Comparison of ENCODE assay signal across 8 cellular contexts in genomic region chr17:42275527-42276358, GRCh38. TPM values are rescaled to one million over a fixed set of nuclear protein-coding genes. Genes with fewer than 3 reads are reported as not detected.
DNase-seq lines count a peak whose midpoint lies in the region; ATAC-seq and TF ChIP-seq lines count a peak whose summit lies in the region.

No MANE protein-coding gene starts in this region.

- H2AFZ ChIP-seq in OCI-LY3 (ENCODE audit: low read depth, low read length): no peak overlapping the region

- H3K79me2 ChIP-seq in OCI-LY3 (ENCODE audit: low read length): peaks cover 61% of the 10 kb centered on the region

- under 1% methylated on average over 82 of the region's 82 CpGs for WGBS in right cardiac atrium
- WGBS in sigmoid colon, 2 donors: 1% methylated on average over 82 of the region's 82 CpGs

- intact Hi-C loops in activated naive CD4-positive, alpha-beta T cell treated with anti-CD3 and anti-CD28 coated beads for 36 hours (cut with micrococcal nuclease): loop anchor here (10.0 kb wide), 1 partner anchor 411 kb away; the partner anchor contains the start of gene KLHL11
- intact Hi-C loops in right cardiac atrium (cut with DNase I) (no loop called here), sigmoid colon (cut with DNase I) (no loop called here)

- H4K20me1 ChIP-seq in OCI-LY3 (ENCODE audit: insufficient read depth, low read length): peaks cover 16% of the 10 kb centered on the region

- no peak for TF ChIP-seq CTCF in HEK293 (tag by site-specific recombination; IDR thresholded peaks at IDR 0.05)
- no peak for TF ChIP-seq CTCF in OCI-LY3 (IDR thresholded peaks at IDR 0.05; ENCODE audit: low read depth, low read length)
- no peak for TF ChIP-seq CTCF in sigmoid colon (IDR thresholded peaks at IDR 0.05)

- DNase-seq in ELF-1 (ENCODE audit: low read depth, low spot score): peak; percentile 56
- DNase-seq in activated naive CD4-positive, alpha-beta T cell treated with anti-CD3 and anti-CD28 coated beads for 36 hours: peak; percentile 29
- DNase-seq in right cardiac atrium: peak in 1 of 3 donors; percentile 22
- DNase-seq in sigmoid colon: peak; percentile 68
- no peak for DNase-seq in NCI-H774 (lab: John Stamatoyannopoulos, UW)
- no peak for DNase-seq in cortex of kidney (lab: John Stamatoyannopoulos, UW)

- H3K9ac ChIP-seq in OCI-LY3 (ENCODE audit: low read length): peak overlapping the region; percentile 89

- H3K4me3 Mint-ChIP-seq in activated naive CD4-positive, alpha-beta T cell treated with anti-CD3 and anti-CD28 coated beads for 36 hours: peak overlapping the region; percentile 96

- POLR2A ChIA-PET in HEK293 (lab: Yijun Ruan, JAX): interaction anchor here (0.6 to 1.7 kb wide), 8 partner anchors 24 to 545 kb away, joined by 3 to 11 read pairs (median 4); no protein-coding TSS in a partner anchor

- CTCF ChIA-PET in HEK293 (lab: Yijun Ruan, JAX): interaction anchor here (0.7 to 1.8 kb wide), 4 partner anchors 39 to 569 kb away, joined by 3 to 9 read pairs (median 4); no protein-coding TSS in a partner anchor
- CTCF ChIA-PET in activated naive CD4-positive, alpha-beta T cell treated with anti-CD3 and anti-CD28 coated beads for 36 hours (lab: Charles Lee): interaction anchor here (0.7 to 8.1 kb wide), 3 partner anchors 21 to 53 kb away, joined by 5 to 46 read pairs (median 18); no protein-coding TSS in a partner anchor

- H3K9me3 Mint-ChIP-seq in activated naive CD4-positive, alpha-beta T cell treated with anti-CD3 and anti-CD28 coated beads for 36 hours: no peaks in the 10 kb centered on the region

- peak overlapping the region; percentile 97 for H3K27ac Mint-ChIP-seq in activated naive CD4-positive, alpha-beta T cell treated with anti-CD3 and anti-CD28 coated beads for 36 hours

- H3K27me3 Mint-ChIP-seq in activated naive CD4-positive, alpha-beta T cell treated with anti-CD3 and anti-CD28 coated beads for 36 hours (ENCODE audit: low read depth): no peaks in the 10 kb centered on the region

- H3K4me1 ChIP-seq in HEK293 (ENCODE audit: control insufficient read depth, insufficient read depth, low read length) (peaks cover 41% of the 10 kb centered on the region), OCI-LY3 (ENCODE audit: low read length) (peaks cover 48% of the 10 kb centered on the region), right cardiac atrium (ENCODE audit: control insufficient read depth, insufficient read depth, low read length) (no peaks in the 10 kb centered on the region), sigmoid colon (peaks cover 0 to 58% (median 51%) of the 10 kb centered on the region in 4 donors)

- peak overlapping the region; percentile 84 for H3K4me2 ChIP-seq in OCI-LY3 (ENCODE audit: low read length)

- TF ChIP-seq POLR2A in sigmoid colon (IDR thresholded peaks at IDR 0.05): no peak

- H3K4me1 Mint-ChIP-seq in activated naive CD4-positive, alpha-beta T cell treated with anti-CD3 and anti-CD28 coated beads for 36 hours (ENCODE audit: low read depth): peaks cover 41% of the 10 kb centered on the region

- H3K27me3 ChIP-seq in OCI-LY3 (ENCODE audit: low read depth, low read length) (no peaks in the 10 kb centered on the region), right cardiac atrium (ENCODE audit: control insufficient read depth, insufficient read depth) (no peaks in the 10 kb centered on the region), sigmoid colon (no peaks in the 10 kb centered on the region)

- peak; percentile 47 to 54 for ATAC-seq in right cardiac atrium

- H3K9me3 ChIP-seq in HEK293 (ENCODE audit: control insufficient read depth, insufficient read depth, low read depth, low read length) (no peaks in the 10 kb centered on the region), OCI-LY3 (ENCODE audit: insufficient read depth, low read length) (no peaks in the 10 kb centered on the region), right cardiac atrium (ENCODE audit: control insufficient read depth, low read length) (no peaks in the 10 kb centered on the region), sigmoid colon (no peaks in the 10 kb centered on the region)

- peaks cover 32% of the 10 kb centered on the region for H3K36me3 Mint-ChIP-seq in activated naive CD4-positive, alpha-beta T cell treated with anti-CD3 and anti-CD28 coated beads for 36 hours (ENCODE audit: low read depth)

- H3K27ac ChIP-seq in HEK293 (ENCODE audit: extremely low read depth, low read depth, low read length) (peak overlapping the region; percentile 85; the same call in 1 of the 2 replicates), OCI-LY3 (ENCODE audit: low read length) (peak overlapping the region; percentile 95), right cardiac atrium (ENCODE audit: low read length) (peak overlapping the region; percentile 80), sigmoid colon (peak overlapping the region; percentile 84 to 94 (median 90))

- H3K36me3 ChIP-seq in HEK293 (ENCODE audit: control insufficient read depth in 2 of 2, insufficient read depth in 1 of 2, low read length in 2 of 2): no peaks in the 10 kb centered on the region
- peaks cover 14% of the 10 kb centered on the region for H3K36me3 ChIP-seq in OCI-LY3 (replicated peaks; ENCODE audit: low read depth, low read length)
- H3K36me3 ChIP-seq in sigmoid colon: no peaks in the 10 kb centered on the region

- H3K4me3 ChIP-seq in HEK293 (ENCODE audit: low read depth, low read length) (peak overlapping the region; percentile 84), OCI-LY3 (ENCODE audit: low read length) (peak overlapping the region; percentile 87), right cardiac atrium (ENCODE audit: low read length) (peak overlapping the region; percentile 100), sigmoid colon (peak overlapping the region; percentile 65 to 98 (median 76))

- TF ChIP-seq EP300 in sigmoid colon (IDR thresholded peaks at IDR 0.05): no peak

TF ChIP-seq in HEK293, 187 proteins besides CTCF, POLR2A, EP300 and RAD21 (continues in another document):
- no peak for TF ChIP-seq ZBTB6 (tag by site-specific recombination; IDR thresholded peaks at IDR 0.05)
- 0 out of 2 replicates have a peak, but pooled peaks have one; percentile 9 for TF ChIP-seq ZNF184 (tag by site-specific recombination; IDR thresholded peaks at IDR 0.05)
- no peak for TF ChIP-seq ZNF311 (tag by site-specific recombination; IDR thresholded peaks at IDR 0.05; ENCODE audit: borderline replicate concordance)
- TF ChIP-seq ZNF549 (tag by site-specific recombination; IDR thresholded peaks at IDR 0.05): no peak
- TF ChIP-seq GLIS1 (tag by site-specific recombination; IDR thresholded peaks at IDR 0.05): peak; percentile 95
- no peak for TF ChIP-seq ZNF768 (tag by site-specific recombination; IDR thresholded peaks at IDR 0.05)
- no peak for TF ChIP-seq KLF7 (tag by site-specific recombination; IDR thresholded peaks at IDR 0.05; ENCODE audit: borderline replicate concordance)
- no peak for TF ChIP-seq ZNF776 (tag by site-specific recombination; IDR thresholded peaks at IDR 0.05; ENCODE audit: borderline replicate concordance)
- no peak for TF ChIP-seq TSHZ1 (tag by site-specific recombination; IDR thresholded peaks at IDR 0.05; ENCODE audit: borderline replicate concordance)
- TF ChIP-seq YY2 (tag by site-specific recombination; IDR thresholded peaks at IDR 0.05): no peak
- TF ChIP-seq ZNF391 (tag by site-specific recombination; IDR thresholded peaks at IDR 0.05; ENCODE audit: borderline replicate concordance, low read depth): no peak
- no peak for TF ChIP-seq ZNF416 (tag by site-specific recombination; IDR thresholded peaks at IDR 0.05)
- no peak for TF ChIP-seq ZXDB (tag by site-specific recombination; IDR thresholded peaks at IDR 0.05)

RNA-seq across cellular contexts. Expression of gene STAT5B, which starts 0.4 kb away (rescaled TPM):
- 100 to 1,000 TPM; 185 to 192 TPM for total RNA-seq in activated naive CD4-positive, alpha-beta T cell treated with anti-CD3 and anti-CD28 coated beads for 36 hours
- total RNA-seq in right cardiac atrium (10 to 100 TPM; 39.4 to 46.3 (median 40.5) TPM), sigmoid colon (100 to 1,000 TPM in 1 of 4 donors, 10 to 100 TPM in 3; 93.5 to 117 (median 98.4) TPM)
- polyA plus RNA-seq in right cardiac atrium (19.7 TPM), sigmoid colon (10 to 100 TPM; 11.3 to 37.5 (median 13.2) TPM)

RNA-seq across cellular contexts. Expression of gene STAT5A, which starts 12.6 kb away (rescaled TPM):
- total RNA-seq in activated naive CD4-positive, alpha-beta T cell treated with anti-CD3 and anti-CD28 coated beads for 36 hours: 100 to 1,000 TPM; 165 to 174 TPM
- total RNA-seq in right cardiac atrium (10 to 100 TPM; 20.8 to 30.5 (median 23.3) TPM), sigmoid colon (10 to 100 TPM; 57.2 to 91.0 (median 80.8) TPM)
- polyA plus RNA-seq in right cardiac atrium (8.1 TPM), sigmoid colon (10 to 100 TPM in 2 of 3 donors, 1 to 10 TPM in 1; 7.4 to 39.2 (median 13.2) TPM)

Comparison
In these comparisons a context has a peak if more than half of its experiments do, and no peak if none do; other contexts are left out.
1. DNase-seq: peak in ELF-1 (single experiment), activated naive CD4-positive, alpha-beta T cell treated with anti-CD3 and anti-CD28 coated beads for 36 hours (single experiment) and sigmoid colon (single experiment); none in NCI-H774 (single experiment) and cortex of kidney (single experiment).
2. Peak in every context shown above with its lines, with median percentiles within 50 percentile points of each other: H3K27ac ChIP-seq and H3K4me3 ChIP-seq.